Comparison of ENCODE assay signal across 8 cellular contexts in the genomic region with DNA sequence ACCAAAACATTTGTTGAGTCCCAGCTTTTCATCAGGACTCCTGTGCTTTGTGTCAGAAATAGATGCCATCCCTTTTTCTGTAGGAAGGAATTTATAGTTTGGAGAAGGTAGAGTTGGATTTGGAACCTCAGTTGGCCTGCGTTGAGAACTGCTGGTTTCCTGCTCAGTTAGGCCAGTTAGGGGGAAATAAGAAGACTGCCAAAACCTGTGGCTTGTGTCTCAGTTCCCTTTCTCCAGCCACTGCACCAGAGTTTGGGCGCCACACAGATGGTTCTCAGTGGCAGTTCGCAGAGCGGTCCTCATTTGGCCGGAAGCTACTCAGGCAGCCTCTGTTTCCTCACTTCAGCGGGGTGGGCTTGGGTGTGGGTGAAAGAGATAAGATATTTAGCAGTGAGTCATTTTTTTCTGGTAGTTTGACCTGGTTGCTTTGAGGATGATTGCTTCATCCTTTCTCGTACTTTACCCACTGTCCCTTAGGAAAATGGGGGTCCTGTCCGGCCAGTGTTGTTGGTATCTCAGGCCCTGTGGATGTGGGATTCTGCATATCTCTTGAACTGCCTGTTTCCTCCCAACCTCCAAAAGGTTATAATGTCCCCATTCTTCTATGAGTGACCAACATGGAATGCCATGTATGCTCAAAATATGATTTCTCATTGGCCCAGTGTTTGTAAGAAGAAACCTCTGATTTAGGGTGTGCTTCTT. TPM values are rescaled to one million over a fixed set of nuclear protein-coding genes. Genes with fewer than 3 reads are reported as not detected.
DNase-seq lines count a peak whose midpoint lies in the region; ATAC-seq and TF ChIP-seq lines count a peak whose summit lies in the region.

No MANE protein-coding gene starts in this region.

- no peaks in the 10 kb centered on the region for H3K9me3 ChIP-seq in Caco-2

- peaks cover 33% of the 10 kb centered on the region for H3K4me1 ChIP-seq in Caco-2

- H3K4me3 ChIP-seq in Caco-2 (ENCODE audit: low read depth, low read length), result no peak overlapping the region

- peak overlapping the region; percentile 93 for H3K27ac Mint-ChIP-seq in Caco-2 (ENCODE audit: unreplicated experiment)
- peak overlapping the region; percentile 77 for H3K27ac Mint-ChIP-seq in T-helper 1 cell treated with Interleukin-12 subunit alpha and Interleukin-12 subunit beta and Interleukin-4 antibody, amounts not matched to agents 30 μg/mL and 1 μg/mL, for 36 hours

- POLR2A ChIA-PET in Caco-2 (lab: Charles Lee), result interaction anchor here (0.7 kb wide), 1 partner anchor 56 kb away, joined by 3 read pairs; no protein-coding TSS in a partner anchor

- DNase-seq in Caco-2, result no peak
- DNase-seq in Right ventricle myocardium inferior (ENCODE audit: missing footprints), result no peak
- peak; percentile 19 to 37 for DNase-seq in stimulated activated CD8-positive, alpha-beta memory T cell treated with anti-CD3 and anti-CD28 coated beads, Interleukin-7, amount 100 ng/mL, for 1 hour (ENCODE audit: low read depth in 2 of 2)
- DNase-seq in NCI-H526 treated with DMSO at 0.1 percent for 48 hours (lab: John Stamatoyannopoulos, UW), result no peak
- DNase-seq in NCI-H774 (lab: John Stamatoyannopoulos, UW), result no peak

- H3K27me3 ChIP-seq in Caco-2 (replicated peaks; ENCODE audit: control insufficient read depth, insufficient read depth, low read length), result no peaks in the 10 kb centered on the region

- no peaks in the 10 kb centered on the region for H3K27me3 Mint-ChIP-seq in Caco-2 (ENCODE audit: insufficient read depth, unreplicated experiment)
- no peaks in the 10 kb centered on the region for H3K27me3 Mint-ChIP-seq in T-helper 1 cell treated with Interleukin-12 subunit alpha and Interleukin-12 subunit beta and Interleukin-4 antibody, amounts not matched to agents 30 μg/mL and 1 μg/mL, for 36 hours (ENCODE audit: low read depth)

- peaks cover 31% of the 10 kb centered on the region for H3K4me1 Mint-ChIP-seq in Caco-2 (ENCODE audit: low read depth, unreplicated experiment)
- peaks cover 71% of the 10 kb centered on the region for H3K4me1 Mint-ChIP-seq in T-helper 1 cell treated with Interleukin-12 subunit alpha and Interleukin-12 subunit beta and Interleukin-4 antibody, amounts not matched to agents 30 μg/mL and 1 μg/mL, for 36 hours (ENCODE audit: low read depth)

- no peaks in the 10 kb centered on the region for H3K36me3 Mint-ChIP-seq in Caco-2 (ENCODE audit: insufficient read depth, unreplicated experiment)
- H3K36me3 Mint-ChIP-seq in T-helper 1 cell treated with Interleukin-12 subunit alpha and Interleukin-12 subunit beta and Interleukin-4 antibody, amounts not matched to agents 30 μg/mL and 1 μg/mL, for 36 hours (ENCODE audit: low read depth), result peaks cover 14% of the 10 kb centered on the region

- CTCF ChIA-PET in Caco-2 (lab: Charles Lee), result no interaction called here

- ATAC-seq in GM19452 (IDR thresholded peaks at IDR 0.05; ENCODE audit: unreplicated experiment) (peak; percentile 81), HG03342 (IDR thresholded peaks at IDR 0.05; ENCODE audit: unreplicated experiment) (peak; percentile 87), Right ventricle myocardium inferior (peak; percentile 62)

- intact Hi-C loops in Caco-2 (cut with micrococcal nuclease; ENCODE audit: unreplicated experiment), result no loop called here
- intact Hi-C loops in Right ventricle myocardium inferior (cut with DNase I), result no loop called here

- no peak for TF ChIP-seq CTCF in Caco-2 (IDR thresholded peaks at IDR 0.05; ENCODE audit: insufficient read depth in 1 of 2, low read depth in 1 of 2, low read length in 1 of 2, severe bottlenecking in 1 of 2, unreplicated experiment in 1 of 2)

- no peaks in the 10 kb centered on the region for H3K36me3 ChIP-seq in Caco-2 (ENCODE audit: control insufficient read depth, insufficient read depth, low read length)

- no TSS peak for BruUV-seq in Caco-2 (replicated peaks; lab: Mats Ljungman, UMichigan)

- H3K4me3 Mint-ChIP-seq in Caco-2 (ENCODE audit: unreplicated experiment), result peak overlapping the region; percentile 40
- peak overlapping the region; percentile 30 for H3K4me3 Mint-ChIP-seq in T-helper 1 cell treated with Interleukin-12 subunit alpha and Interleukin-12 subunit beta and Interleukin-4 antibody, amounts not matched to agents 30 μg/mL and 1 μg/mL, for 36 hours

- no peaks in the 10 kb centered on the region for H3K9me3 Mint-ChIP-seq in Caco-2 (ENCODE audit: unreplicated experiment)
- no peaks in the 10 kb centered on the region for H3K9me3 Mint-ChIP-seq in T-helper 1 cell treated with Interleukin-12 subunit alpha and Interleukin-12 subunit beta and Interleukin-4 antibody, amounts not matched to agents 30 μg/mL and 1 μg/mL, for 36 hours

RNA-seq across cellular contexts. Expression of a gene that starts 53.7 kb away (rescaled TPM):
- 17.0 and 18.3 TPM in 2 replicates for total RNA-seq in Caco-2 (2022)
- 8.4 TPM for total RNA-seq in Right ventricle myocardium inferior

Comparison
In these comparisons a context has a peak if more than half of its experiments do, and no peak if none do; other contexts are left out.
1. DNase-seq: peak in stimulated activated CD8-positive, alpha-beta memory T cell treated with anti-CD3 and anti-CD28 coated beads, Interleukin-7, amount 100 ng/mL, for 1 hour (2 of 2); none in Caco-2 (0 of 2), Right ventricle myocardium inferior (single experiment), NCI-H526 treated with DMSO at 0.1 percent for 48 hours (single experiment) and NCI-H774 (single experiment).
2. Peak in every context shown above with its lines, with median percentiles within 50 percentile points of each other: ATAC-seq.